ENCODE assay signal across 31 cellular contexts in the genomic region with DNA sequence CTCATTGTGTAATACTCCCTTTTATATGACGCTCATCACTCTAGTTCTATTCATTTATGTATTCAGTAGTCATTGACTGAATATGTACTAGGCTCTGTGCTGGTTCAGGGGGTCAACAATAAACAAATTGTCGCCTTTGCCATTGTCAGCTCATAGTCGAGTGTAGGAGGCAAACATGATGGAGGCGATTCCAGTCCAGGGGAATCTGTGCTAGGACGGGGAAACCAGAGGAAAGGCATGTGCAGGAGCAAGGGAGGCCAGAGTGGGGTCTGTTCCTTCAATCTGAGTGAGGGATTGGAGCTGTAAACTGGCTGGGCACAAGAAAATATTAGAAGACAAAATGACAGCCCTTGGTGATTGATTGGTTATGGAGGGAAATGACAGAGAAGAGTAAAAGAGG.
"Had no signal": no experiment of that assay in that cellular context is flagged by ENCODE, and none has a peak within 500 bp of the region (broad histone marks: within the 10 kb centered on the region; RNA-seq: fewer than 3 reads in every experiment).

No MANE protein-coding gene starts in this region.

- DNase-seq: activated CD4-positive, alpha-beta memory T cell treated with anti-CD3 and anti-CD28 coated beads, Interleukin-2, amount 10 ng/mL, durations not matched to agents 7 days and 5 days; activated CD4-positive, alpha-beta T cell treated with anti-CD3 and anti-CD28 coated beads for 1 hour; activated CD4-positive, alpha-beta T cell treated with anti-CD3 and anti-CD28 coated beads for 36 hours; activated CD4-positive, alpha-beta T cell treated with anti-CD3 and anti-CD28 coated beads for 48 hours; activated CD4-positive, alpha-beta T cell treated with anti-CD3 and anti-CD28 coated beads, Interleukin-2, amount 10 ng/mL, durations not matched to agents 7 days and 5 days; activated CD4-positive, alpha-beta T cell treated with anti-CD3 and anti-CD28 coated beads, Interleukin-2, amount 50 U/mL, for 48 hours; activated CD4-positive, CD25-positive, alpha-beta regulatory T cell; activated CD8-positive, alpha-beta memory T cell treated with anti-CD3 and anti-CD28 coated beads for 24 hours; activated CD8-positive, alpha-beta memory T cell treated with anti-CD3 and anti-CD28 coated beads, Interleukin-2, amount 10 ng/mL, durations not matched to agents 7 days and 5 days; activated CD8-positive, alpha-beta memory T cell treated with anti-CD3 and anti-CD28 coated beads, Interleukin-2, amount 50 U/mL, for 48 hours; activated CD8-positive, alpha-beta T cell treated with anti-CD3 and anti-CD28 coated beads, Interleukin-2, amount 10 ng/mL, durations not matched to agents 7 days and 5 days; activated effector memory CD4-positive, alpha-beta T cell treated with Interleukin-2 at 50 U/mL for 16 hours; activated gamma-delta T cell; activated naive CD4-positive, alpha-beta T cell treated with anti-CD3 and anti-CD28 coated beads, Interleukin-2, amount 10 ng/mL, durations not matched to agents 7 days and 5 days; activated naive CD4-positive, alpha-beta T cell treated with Interleukin-2 at 50 U/mL for 16 hours; activated naive CD8-positive, alpha-beta T cell treated with anti-CD3 and anti-CD28 coated beads, Interleukin-2, amount 10 ng/mL, durations not matched to agents 7 days and 5 days; activated naive CD8-positive, alpha-beta T cell treated with anti-CD3 and anti-CD28 coated beads, Interleukin-2, amount 50 U/mL, for 24 hours; activated T-cell treated with anti-CD3 and anti-CD28 coated beads, Interleukin-2, amount 50 U/mL, for 24 hours; activated T-cell treated with anti-CD3 and anti-CD28 coated beads, Interleukin-2, amount 50 U/mL, for 48 hours; amygdala; anterior cingulate cortex; caudate nucleus; cerebellar nuclear complex; T-helper 1 cell; T-helper 2 cell; T-helper 9 cell; WERI-Rb-1 had no signal

- ATAC-seq: activated CD4-positive, alpha-beta T cell treated with anti-CD3 and anti-CD28 coated beads for 36 hours; activated CD4-positive, CD25-positive, alpha-beta regulatory T cell treated with anti-CD3 and anti-CD28 coated beads, Interleukin-2, amount 50 U/mL, for 24 hours; activated CD8-positive, alpha-beta memory T cell treated with anti-CD3 and anti-CD28 coated beads, Interleukin-2, amount 10 ng/mL, durations not matched to agents 7 days and 5 days; activated CD8-positive, alpha-beta T cell treated with anti-CD3 and anti-CD28 coated beads, Interleukin-2, amount 10 ng/mL, durations not matched to agents 7 days and 5 days; activated naive CD8-positive, alpha-beta T cell treated with anti-CD3 and anti-CD28 coated beads, Interleukin-2, amount 50 U/mL, for 24 hours; WTC11 had no signal

- H3K4me3 ChIP-seq: ascending aorta, cardiac muscle cell had no signal

- H3K27me3 ChIP-seq: ascending aorta, cardiac muscle cell had no signal

- H3K27ac ChIP-seq: ascending aorta, cardiac muscle cell, WERI-Rb-1 had no signal

- H3K36me3 ChIP-seq: ascending aorta, cardiac muscle cell, WERI-Rb-1 had no signal

- H3K9me3 ChIP-seq: ascending aorta had no signal
